Comparison of ENCODE assay signal across 27 cellular contexts in the genomic region with DNA sequence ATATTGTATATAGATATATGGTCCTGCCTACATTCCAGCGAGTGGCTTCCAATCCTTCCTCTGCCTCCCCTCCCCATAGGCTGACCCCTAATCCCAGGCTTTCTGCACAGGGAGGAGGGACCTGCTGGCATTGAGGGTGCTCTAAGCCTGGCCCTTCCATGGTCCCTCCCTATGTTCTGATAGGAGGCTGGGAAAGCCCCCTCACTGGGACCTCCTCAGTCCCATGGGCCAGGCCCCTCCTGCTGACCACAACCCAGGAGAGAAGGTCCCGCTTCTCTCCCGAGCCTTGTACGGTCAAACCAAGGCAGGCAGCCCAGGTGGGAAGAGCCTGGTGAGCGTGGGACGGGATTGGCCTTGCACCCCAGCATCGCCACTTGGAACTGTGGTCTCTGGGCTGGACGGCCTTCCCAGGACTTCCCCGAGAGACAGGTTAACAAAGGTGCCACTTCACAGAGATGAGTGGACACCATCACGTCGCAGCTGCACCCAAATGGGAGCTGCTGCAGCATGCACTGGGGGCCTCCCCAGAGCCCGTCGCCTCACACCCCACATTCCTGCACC. TPM values are rescaled to one million over a fixed set of nuclear protein-coding genes. Genes with fewer than 3 reads are reported as not detected.
A peak's percentile ranks its signal among the peaks of the same experiment; 100 is the strongest.
DNase-seq lines count a peak whose midpoint lies in the region; ATAC-seq and TF ChIP-seq lines count a peak whose summit lies in the region.
"Had no signal": no experiment of that assay in that cellular context is flagged by ENCODE, and none has a peak within 500 bp of the region (broad histone marks: within the 10 kb centered on the region; RNA-seq: fewer than 3 reads in every experiment).

No MANE protein-coding gene starts in this region.

- peaks cover 2% of the 10 kb centered on the region for H3K27me3 Mint-ChIP-seq in memory B cell

- peaks cover 9% of the 10 kb centered on the region for H3K4me1 Mint-ChIP-seq in memory B cell

- H3K4me3 ChIP-seq in MG63 = peak overlapping the region; percentile 32
- no peak overlapping the region for H3K4me3 ChIP-seq in RWPE2 (ENCODE audit: severe bottlenecking)
- H3K4me3 ChIP-seq in suprapubic skin = peak overlapping the region; percentile 15
- H3K4me3 ChIP-seq: K562 had no signal

- H3K27me3 ChIP-seq in MG63 (no peaks in the 10 kb centered on the region), RWPE2 (ENCODE audit: insufficient read depth, poor library complexity, severe bottlenecking) (no peaks in the 10 kb centered on the region), suprapubic skin (no peaks in the 10 kb centered on the region)

- TF ChIP-seq EP300 in suprapubic skin (IDR thresholded peaks at IDR 0.05) = no peak

- no peaks in the 10 kb centered on the region for H3K36me3 Mint-ChIP-seq in memory B cell
- H3K36me3 Mint-ChIP-seq: CD8-positive, alpha-beta T cell had no signal

- H3K9me3 Mint-ChIP-seq in memory B cell = no peaks in the 10 kb centered on the region
- H3K9me3 Mint-ChIP-seq: CD8-positive, alpha-beta T cell had no signal

- TF ChIP-seq CTCF in RWPE2 (IDR thresholded peaks at IDR 0.05; ENCODE audit: poor library complexity, severe bottlenecking) (no peak), suprapubic skin (IDR thresholded peaks at IDR 0.05) (no peak)

- ATAC-seq in RWPE2 (ENCODE audit: low read depth) = no peak
- ATAC-seq in memory B cell (ENCODE audit: low read depth) = no peak
- ATAC-seq in GM21515 (IDR thresholded peaks at IDR 0.05; ENCODE audit: unreplicated experiment) = no peak
- ATAC-seq: CD8-positive, alpha-beta T cell; K562; Panc1; SK-N-SH treated with all-trans-retinoic acid at 6 μM for 48 hours had no signal

- peaks cover 31% of the 10 kb centered on the region for H3K4me1 ChIP-seq in RWPE2 (ENCODE audit: insufficient read depth, poor library complexity, severe bottlenecking)
- peaks cover 62% of the 10 kb centered on the region for H3K4me1 ChIP-seq in suprapubic skin

- DNase-seq in MG63 (no peak), RWPE2 (ENCODE audit: low spot score) (no peak), memory B cell (ENCODE audit: low spot score in 2 of 2) (no peak), suprapubic skin (ENCODE audit: low spot score in 2 of 2) (peak in 1 of 2 donors; percentile 60), Kasumi-1 (lab: John Stamatoyannopoulos, UW) (no peak), HCEC 1CT (no peak)
- DNase-seq: Caco-2; CD8-positive, alpha-beta T cell; DMS 273 treated with DMSO at 0.1 percent for 48 hours; DMS79; GF-D8; MM.1S; NCI-H1048; NCI-H1417; NCI-H1694 treated with DMSO at 0.1 percent for 48 hours; NCI-H2081; NCI-H2227 treated with DMSO at 0.1 percent for 48 hours; NCI-H526 treated with DMSO at 0.1 percent for 48 hours had no signal

- no peak overlapping the region for H3K4me3 Mint-ChIP-seq in memory B cell
- H3K4me3 Mint-ChIP-seq: B cell; CD8-positive, alpha-beta T cell had no signal

- H3K36me3 ChIP-seq in MG63 (no peaks in the 10 kb centered on the region), RWPE2 (ENCODE audit: low read depth) (no peaks in the 10 kb centered on the region), suprapubic skin (no peaks in the 10 kb centered on the region)

- H3K27ac ChIP-seq in RWPE2 (ENCODE audit: poor library complexity, severe bottlenecking) = peak overlapping the region; percentile 53
- H3K27ac ChIP-seq in suprapubic skin = peak overlapping the region; percentile 58

- no peak for TF ChIP-seq POLR2A in suprapubic skin (IDR thresholded peaks at IDR 0.05)

- H3K27ac Mint-ChIP-seq in memory B cell = peak overlapping the region; percentile 48
- H3K27ac Mint-ChIP-seq: B cell; CD8-positive, alpha-beta T cell had no signal

- WGBS in suprapubic skin = 64% methylated on average over 8 of the region's 13 CpGs

- H3K9me3 ChIP-seq in MG63 = no peaks in the 10 kb centered on the region
- H3K9me3 ChIP-seq in RWPE2 (ENCODE audit: severe bottlenecking) = no peaks in the 10 kb centered on the region
- no peaks in the 10 kb centered on the region for H3K9me3 ChIP-seq in suprapubic skin
- H3K9me3 ChIP-seq: Caco-2 had no signal

RNA-seq across cellular contexts. Expression of a gene that starts 0.9 kb away (rescaled TPM):
- 240 and 395 TPM in 2 replicates for total RNA-seq in MG63 (2014; rRNA removed; shearing (Covaris generic); ENCODE audit: low replicate concordance)
- 100 to 1,000 TPM in 2 of 4 donors, 10 to 100 TPM in 2; 41.7 to 128 (median 83.9) TPM for total RNA-seq in suprapubic skin
- total RNA-seq: B cell; CD8-positive, alpha-beta T cell; K562; LHCN-M2 had no signal

RNA-seq across cellular contexts. Expression of a gene that starts 30.9 kb away (rescaled TPM):
- total RNA-seq in MG63 (2014; rRNA removed; shearing (Covaris generic); ENCODE audit: low replicate concordance) = 24.8 and 27.9 TPM in 2 replicates
- total RNA-seq in suprapubic skin = 1 to 10 TPM in 2 of 4 donors, under 1 TPM in 1, not detected in 1; 0.96 to 7.9 (median 2.5) TPM
- total RNA-seq: B cell; CD8-positive, alpha-beta T cell; H4; HT1080; K562; LHCN-M2; NCI-H460 had no signal
